Comparison of ENCODE assay signal across 24 cellular contexts in genomic region chr2:138215958-138216357, GRCh38.
"Had no signal": no experiment of that assay in that cellular context is flagged by ENCODE, and none has a peak within 500 bp of the region (broad histone marks: within the 10 kb centered on the region; RNA-seq: fewer than 3 reads in every experiment).

No MANE protein-coding gene starts in this region.

- H3K4me3 Mint-ChIP-seq: dendritic cell treated with granulocyte-macrophage colony-stimulating factor and Interleukin-4, amounts not matched to agents 40 ng/mL and 50 ng/mL, for 4 days; effector memory CD8-positive, alpha-beta T cell; endodermal cell; immature natural killer cell; mesothelial cell of epicardium; naive B cell had no signal

- H3K79me2 ChIP-seq: hepatocyte had no signal

- DNase-seq: colonic mucosa; cortex of kidney; effector CD8-positive, alpha-beta T cell; effector memory CD8-positive, alpha-beta T cell; endodermal cell; foreskin keratinocyte; heart left ventricle; hypothalamus; immature natural killer cell; islet precursor cell; kidney; kidney glomerular epithelial cell; left cardiac atrium; left lung; left ventricle myocardium superior; lower lobe of right lung; mesenchymal stem cell; mucosa of descending colon; naive B cell had no signal

- H3K9me3 ChIP-seq: colonic mucosa, esophagus muscularis mucosa, gastroesophageal sphincter, heart left ventricle, left lung, lower lobe of right lung, mucosa of descending colon had no signal

- H3K4me1 ChIP-seq: colonic mucosa, esophagus muscularis mucosa, foreskin keratinocyte, gastroesophageal sphincter, left lung, lower lobe of right lung had no signal

- H3K4me1 Mint-ChIP-seq: immature natural killer cell, naive B cell had no signal

- H2AFZ ChIP-seq: hepatocyte had no signal

- H3K4me3 ChIP-seq: colonic mucosa, esophagus muscularis mucosa, gastroesophageal sphincter, heart left ventricle, hepatocyte, left lung, lower lobe of right lung, mucosa of descending colon had no signal

- ATAC-seq: effector memory CD8-positive, alpha-beta T cell; foreskin keratinocyte; gastroesophageal sphincter; heart left ventricle; left cardiac atrium; left lung; left ventricle myocardium superior; lower lobe of right lung; mucosa of descending colon had no signal

- H3K36me3 ChIP-seq: colonic mucosa, esophagus muscularis mucosa, gastroesophageal sphincter, heart left ventricle, left lung, lower lobe of right lung had no signal

- H3K27me3 Mint-ChIP-seq: dendritic cell treated with granulocyte-macrophage colony-stimulating factor and Interleukin-4, amounts not matched to agents 40 ng/mL and 50 ng/mL, for 4 days; effector memory CD8-positive, alpha-beta T cell; naive B cell had no signal

- H3K27ac Mint-ChIP-seq: dendritic cell treated with granulocyte-macrophage colony-stimulating factor and Interleukin-4, amounts not matched to agents 40 ng/mL and 50 ng/mL, for 4 days; effector memory CD8-positive, alpha-beta T cell; endodermal cell; immature natural killer cell; mesothelial cell of epicardium; naive B cell had no signal

- H3K9me3 Mint-ChIP-seq: dendritic cell treated with granulocyte-macrophage colony-stimulating factor and Interleukin-4, amounts not matched to agents 40 ng/mL and 50 ng/mL, for 4 days; endodermal cell; naive B cell had no signal

- H3K27ac ChIP-seq: colonic mucosa, esophagus muscularis mucosa, foreskin keratinocyte, gastroesophageal sphincter, heart left ventricle, hepatocyte, left lung, lower lobe of right lung had no signal

- H3K4me2 ChIP-seq: hepatocyte had no signal

- H3K27me3 ChIP-seq: colonic mucosa, esophagus muscularis mucosa, foreskin keratinocyte, gastroesophageal sphincter, heart left ventricle, hepatocyte, left lung had no signal

- H3K36me3 Mint-ChIP-seq: mesothelial cell of epicardium had no signal
